Comparison of ENCODE assay signal across 1 cellular context in the genomic region with DNA sequence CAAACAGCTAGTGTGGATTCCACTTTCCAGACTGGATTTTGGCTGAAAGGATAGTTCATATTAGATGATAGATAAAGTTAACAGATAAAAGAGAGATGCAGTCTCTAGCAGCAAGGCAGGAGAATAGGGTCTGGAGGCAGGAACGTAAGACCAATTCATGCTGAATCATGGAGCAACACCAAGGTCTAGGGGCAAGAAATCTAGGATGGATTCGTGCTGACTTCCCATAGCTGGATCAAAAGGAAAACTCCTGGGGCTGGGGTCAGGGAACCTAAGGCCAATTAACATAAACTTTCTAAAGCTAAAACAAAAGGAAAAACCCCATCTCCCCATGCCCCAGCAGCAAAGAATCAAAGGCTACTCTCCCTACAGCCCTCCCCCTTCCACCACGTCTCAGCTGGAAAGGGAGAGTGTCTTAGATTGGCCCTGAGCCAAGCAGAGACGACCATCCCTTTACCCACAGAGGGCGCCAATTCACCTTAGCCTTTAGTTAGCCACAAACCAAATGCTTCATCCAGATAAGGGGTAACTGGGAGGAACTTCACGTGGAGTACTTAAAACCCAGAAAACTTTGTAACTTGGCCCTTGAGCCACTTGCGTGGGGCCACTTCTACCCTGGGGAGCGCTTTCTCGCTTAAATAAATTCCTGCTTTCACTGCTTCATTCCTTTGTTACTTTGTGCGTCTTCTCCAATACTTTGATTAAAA.
TF ChIP-seq lines count a peak whose summit lies in the region.

No MANE protein-coding gene starts in this region.

TF ChIP-seq in K562, 482 proteins besides CTCF, POLR2A, EP300 and RAD21 (continued from another document and continues in another):
- TF ChIP-seq BMI1 (IDR thresholded peaks at IDR 0.05; ENCODE audit: low read length) (no peak), ZFX (CRISPR knock-in tag; IDR thresholded peaks at IDR 0.05) (no peak), ZNF253 (CRISPR knock-in tag; conservative IDR thresholded peaks at IDR 0.05) (no peak), MAFG (tag; conservative IDR thresholded peaks at IDR 0.05) (peak; percentile 82), MEF2D (tag; conservative IDR thresholded peaks at IDR 0.05; ENCODE audit: low read depth) (no peak), BHLHE40 (IDR thresholded peaks at IDR 0.05; ENCODE audit: low read length) (peak; percentile 93), CHD2 (IDR thresholded peaks at IDR 0.05; ENCODE audit: low read depth, low read length) (no peak), ZBED1 (IDR thresholded peaks at IDR 0.05) (no peak), ZNF347 (CRISPR knock-in tag; IDR thresholded peaks at IDR 0.05; ENCODE audit: low read depth) (no peak), L3MBTL2 (IDR thresholded peaks at IDR 0.05) (peak; percentile 89), SIN3B (IDR thresholded peaks at IDR 0.05; ENCODE audit: low read depth) (no peak), ZNF263 (CRISPR knock-in tag; IDR thresholded peaks at IDR 0.05; ENCODE audit: borderline replicate concordance) (no peak), ZC3H11A (IDR thresholded peaks at IDR 0.05; ENCODE audit: low read depth, low read length) (no peak), YBX1 (IDR thresholded peaks at IDR 0.05) (no peak), SPI1 (IDR thresholded peaks at IDR 0.05; ENCODE audit: borderline replicate concordance, low read depth, low read length) (peak; percentile 59), ZSCAN29 (IDR thresholded peaks at IDR 0.05) (no peak), DEAF1 (CRISPR knock-in tag; IDR thresholded peaks at IDR 0.05) (peak; percentile 55), XRCC3 (IDR thresholded peaks at IDR 0.05) (no peak), ZBTB5 (IDR thresholded peaks at IDR 0.05) (no peak), GTF2A2 (tag; IDR thresholded peaks at IDR 0.05) (no peak), STAT6 (CRISPR knock-in tag; IDR thresholded peaks at IDR 0.05) (no peak), BRD4 (IDR thresholded peaks at IDR 0.05) (no peak), ZNF324 (CRISPR knock-in tag; IDR thresholded peaks at IDR 0.05) (no peak), POLR2B (IDR thresholded peaks at IDR 0.05; ENCODE audit: low read depth, partially characterized antibody) (no peak), ZNF41 (CRISPR knock-in tag; conservative IDR thresholded peaks at IDR 0.05) (no peak), NCOA6 (IDR thresholded peaks at IDR 0.05) (no peak), NELFE (IDR thresholded peaks at IDR 0.05; ENCODE audit: insufficient read depth, insufficient read length) (no peak), TSHZ1 (CRISPR knock-in tag; IDR thresholded peaks at IDR 0.05) (no peak), POLR2AphosphoS5 (IDR thresholded peaks at IDR 0.05; ENCODE audit: control insufficient read depth, insufficient read depth, low read depth, low read length) (peak; percentile 84)
- TF ChIP-seq, protein P1, sequence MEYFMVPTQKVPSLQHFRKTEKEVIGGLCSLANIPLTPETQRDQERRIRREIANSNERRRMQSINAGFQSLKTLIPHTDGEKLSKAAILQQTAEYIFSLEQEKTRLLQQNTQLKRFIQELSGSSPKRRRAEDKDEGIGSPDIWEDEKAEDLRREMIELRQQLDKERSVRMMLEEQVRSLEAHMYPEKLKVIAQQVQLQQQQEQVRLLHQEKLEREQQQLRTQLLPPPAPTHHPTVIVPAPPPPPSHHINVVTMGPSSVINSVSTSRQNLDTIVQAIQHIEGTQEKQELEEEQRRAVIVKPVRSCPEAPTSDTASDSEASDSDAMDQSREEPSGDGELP (CRISPR knock-in tag; IDR thresholded peaks at IDR 0.05; ENCODE audit: borderline replicate concordance) = peak; percentile 97
- TF ChIP-seq, protein P2, sequence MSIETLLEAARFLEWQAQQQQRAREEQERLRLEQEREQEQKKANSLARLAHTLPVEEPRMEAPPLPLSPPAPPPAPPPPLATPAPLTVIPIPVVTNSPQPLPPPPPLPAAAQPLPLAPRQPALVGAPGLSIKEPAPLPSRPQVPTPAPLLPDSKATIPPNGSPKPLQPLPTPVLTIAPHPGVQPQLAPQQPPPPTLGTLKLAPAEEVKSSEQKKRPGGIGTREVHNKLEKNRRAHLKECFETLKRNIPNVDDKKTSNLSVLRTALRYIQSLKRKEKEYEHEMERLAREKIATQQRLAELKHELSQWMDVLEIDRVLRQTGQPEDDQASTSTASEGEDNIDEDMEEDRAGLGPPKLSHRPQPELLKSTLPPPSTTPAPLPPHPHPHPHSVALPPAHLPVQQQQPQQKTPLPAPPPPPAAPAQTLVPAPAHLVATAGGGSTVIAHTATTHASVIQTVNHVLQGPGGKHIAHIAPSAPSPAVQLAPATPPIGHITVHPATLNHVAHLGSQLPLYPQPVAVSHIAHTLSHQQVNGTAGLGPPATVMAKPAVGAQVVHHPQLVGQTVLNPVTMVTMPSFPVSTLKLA (conservative IDR thresholded peaks at IDR 0.05) = peak; percentile 60 to 83
- TF ChIP-seq, protein P3, sequence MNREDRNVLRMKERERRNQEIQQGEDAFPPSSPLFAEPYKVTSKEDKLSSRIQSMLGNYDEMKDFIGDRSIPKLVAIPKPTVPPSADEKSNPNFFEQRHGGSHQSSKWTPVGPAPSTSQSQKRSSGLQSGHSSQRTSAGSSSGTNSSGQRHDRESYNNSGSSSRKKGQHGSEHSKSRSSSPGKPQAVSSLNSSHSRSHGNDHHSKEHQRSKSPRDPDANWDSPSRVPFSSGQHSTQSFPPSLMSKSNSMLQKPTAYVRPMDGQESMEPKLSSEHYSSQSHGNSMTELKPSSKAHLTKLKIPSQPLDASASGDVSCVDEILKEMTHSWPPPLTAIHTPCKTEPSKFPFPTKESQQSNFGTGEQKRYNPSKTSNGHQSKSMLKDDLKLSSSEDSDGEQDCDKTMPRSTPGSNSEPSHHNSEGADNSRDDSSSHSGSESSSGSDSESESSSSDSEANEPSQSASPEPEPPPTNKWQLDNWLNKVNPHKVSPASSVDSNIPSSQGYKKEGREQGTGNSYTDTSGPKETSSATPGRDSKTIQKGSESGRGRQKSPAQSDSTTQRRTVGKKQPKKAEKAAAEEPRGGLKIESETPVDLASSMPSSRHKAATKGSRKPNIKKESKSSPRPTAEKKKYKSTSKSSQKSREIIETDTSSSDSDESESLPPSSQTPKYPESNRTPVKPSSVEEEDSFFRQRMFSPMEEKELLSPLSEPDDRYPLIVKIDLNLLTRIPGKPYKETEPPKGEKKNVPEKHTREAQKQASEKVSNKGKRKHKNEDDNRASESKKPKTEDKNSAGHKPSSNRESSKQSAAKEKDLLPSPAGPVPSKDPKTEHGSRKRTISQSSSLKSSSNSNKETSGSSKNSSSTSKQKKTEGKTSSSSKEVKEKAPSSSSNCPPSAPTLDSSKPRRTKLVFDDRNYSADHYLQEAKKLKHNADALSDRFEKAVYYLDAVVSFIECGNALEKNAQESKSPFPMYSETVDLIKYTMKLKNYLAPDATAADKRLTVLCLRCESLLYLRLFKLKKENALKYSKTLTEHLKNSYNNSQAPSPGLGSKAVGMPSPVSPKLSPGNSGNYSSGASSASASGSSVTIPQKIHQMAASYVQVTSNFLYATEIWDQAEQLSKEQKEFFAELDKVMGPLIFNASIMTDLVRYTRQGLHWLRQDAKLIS (CRISPR knock-in tag; IDR thresholded peaks at IDR 0.05) = no peak
- TF ChIP-seq, protein P4, sequence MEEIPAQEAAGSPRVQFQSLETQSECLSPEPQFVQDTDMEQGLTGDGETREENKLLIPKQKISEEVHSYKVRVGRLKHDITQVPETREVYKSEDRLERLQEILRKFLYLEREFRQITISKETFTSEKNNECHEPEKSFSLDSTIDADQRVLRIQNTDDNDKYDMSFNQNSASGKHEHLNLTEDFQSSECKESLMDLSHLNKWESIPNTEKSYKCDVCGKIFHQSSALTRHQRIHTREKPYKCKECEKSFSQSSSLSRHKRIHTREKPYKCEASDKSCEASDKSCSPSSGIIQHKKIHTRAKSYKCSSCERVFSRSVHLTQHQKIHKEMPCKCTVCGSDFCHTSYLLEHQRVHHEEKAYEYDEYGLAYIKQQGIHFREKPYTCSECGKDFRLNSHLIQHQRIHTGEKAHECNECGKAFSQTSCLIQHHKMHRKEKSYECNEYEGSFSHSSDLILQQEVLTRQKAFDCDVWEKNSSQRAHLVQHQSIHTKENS (CRISPR knock-in tag; IDR thresholded peaks at IDR 0.05) = no peak
- TF ChIP-seq, protein P5, sequence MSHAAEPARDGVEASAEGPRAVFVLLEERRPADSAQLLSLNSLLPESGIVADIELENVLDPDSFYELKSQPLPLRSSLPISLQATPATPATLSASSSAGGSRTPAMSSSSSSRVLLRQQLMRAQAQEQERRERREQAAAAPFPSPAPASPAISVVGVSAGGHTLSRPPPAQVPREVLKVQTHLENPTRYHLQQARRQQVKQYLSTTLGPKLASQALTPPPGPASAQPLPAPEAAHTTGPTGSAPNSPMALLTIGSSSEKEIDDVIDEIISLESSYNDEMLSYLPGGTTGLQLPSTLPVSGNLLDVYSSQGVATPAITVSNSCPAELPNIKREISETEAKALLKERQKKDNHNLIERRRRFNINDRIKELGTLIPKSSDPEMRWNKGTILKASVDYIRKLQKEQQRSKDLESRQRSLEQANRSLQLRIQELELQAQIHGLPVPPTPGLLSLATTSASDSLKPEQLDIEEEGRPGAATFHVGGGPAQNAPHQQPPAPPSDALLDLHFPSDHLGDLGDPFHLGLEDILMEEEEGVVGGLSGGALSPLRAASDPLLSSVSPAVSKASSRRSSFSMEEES (CRISPR knock-in tag; IDR thresholded peaks at IDR 0.05) = no peak
- TF ChIP-seq, protein P6, sequence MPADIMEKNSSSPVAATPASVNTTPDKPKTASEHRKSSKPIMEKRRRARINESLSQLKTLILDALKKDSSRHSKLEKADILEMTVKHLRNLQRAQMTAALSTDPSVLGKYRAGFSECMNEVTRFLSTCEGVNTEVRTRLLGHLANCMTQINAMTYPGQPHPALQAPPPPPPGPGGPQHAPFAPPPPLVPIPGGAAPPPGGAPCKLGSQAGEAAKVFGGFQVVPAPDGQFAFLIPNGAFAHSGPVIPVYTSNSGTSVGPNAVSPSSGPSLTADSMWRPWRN (IDR thresholded peaks at IDR 0.05; ENCODE audit: low read depth) = no peak
- TF ChIP-seq, protein P7, sequence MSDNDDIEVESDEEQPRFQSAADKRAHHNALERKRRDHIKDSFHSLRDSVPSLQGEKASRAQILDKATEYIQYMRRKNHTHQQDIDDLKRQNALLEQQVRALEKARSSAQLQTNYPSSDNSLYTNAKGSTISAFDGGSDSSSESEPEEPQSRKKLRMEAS (CRISPR knock-in tag; IDR thresholded peaks at IDR 0.05) = no peak
- TF ChIP-seq, protein P8, sequence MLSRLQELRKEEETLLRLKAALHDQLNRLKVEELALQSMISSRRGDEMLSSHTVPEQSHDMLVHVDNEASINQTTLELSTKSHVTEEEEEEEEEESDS (CRISPR knock-in tag; IDR thresholded peaks at IDR 0.05) = no peak
